ENCODE assay signal across 11 cellular contexts in the genomic region with DNA sequence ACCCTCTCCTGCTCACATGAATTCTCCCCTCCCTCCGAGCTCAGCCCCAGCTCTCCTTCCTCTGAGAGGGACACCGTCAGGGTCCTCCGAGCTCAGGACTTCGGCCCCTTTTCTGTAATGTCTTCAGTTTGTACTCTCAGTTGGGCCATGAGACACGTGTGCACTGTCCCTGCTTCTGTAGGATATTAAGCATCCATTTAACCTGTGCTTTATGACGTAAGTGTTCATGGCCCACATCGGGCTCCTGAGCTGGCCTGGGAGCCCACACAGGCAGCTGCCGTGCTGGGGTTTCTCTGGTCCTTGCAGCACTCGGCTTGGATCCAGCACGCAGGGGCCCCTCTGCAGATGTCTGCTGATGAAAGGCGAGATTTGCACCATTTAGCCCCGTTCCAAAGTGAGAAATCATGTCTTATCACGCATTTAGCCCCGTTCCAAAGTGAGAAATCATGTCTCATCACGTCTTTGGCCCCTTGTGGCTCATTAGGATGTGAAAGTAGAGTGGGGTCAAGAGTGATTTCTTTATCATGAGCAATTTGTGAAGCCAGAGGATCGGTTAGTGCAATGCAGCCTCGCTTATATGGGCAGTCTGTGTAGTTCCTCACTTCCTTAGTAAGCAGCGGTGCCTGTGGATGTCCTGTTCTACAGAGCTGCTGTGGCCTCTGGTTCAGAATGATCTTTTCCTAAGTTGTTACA. TPM values are rescaled to one million over a fixed set of nuclear protein-coding genes. Genes with fewer than 3 reads are reported as not detected.
DNase-seq lines count a peak whose midpoint lies in the region; ATAC-seq, FAIRE-seq and TF ChIP-seq lines count a peak whose summit lies in the region.
"Had no signal": no experiment of that assay in that cellular context is flagged by ENCODE, and none has a peak within 500 bp of the region (broad histone marks: within the 10 kb centered on the region; RNA-seq: fewer than 3 reads in every experiment).

No MANE protein-coding gene starts in this region.

- H3K36me3 ChIP-seq in bronchial epithelial cell (ENCODE audit: control insufficient read depth, insufficient read depth, low read length) = peaks cover 1% of the 10 kb centered on the region
- H3K36me3 ChIP-seq: left ventricle myocardium inferior had no signal

- TF ChIP-seq CTCF in bronchial epithelial cell (IDR thresholded peaks at IDR 0.05; ENCODE audit: insufficient read depth, low read length, severe bottlenecking) = no peak

- DNase-seq in Daoy (ENCODE audit: low read depth) (peak; percentile 82), bronchial epithelial cell (ENCODE audit: low read depth) (peak; percentile 62), activated gamma-delta T cell (lab: John Stamatoyannopoulos, UW) (no peak), C1 segment of cervical spinal cord (lab: John Stamatoyannopoulos, UW) (no peak), NCI-H82 treated with DMSO at 0.1 percent for 48 hours (lab: John Stamatoyannopoulos, UW; ENCODE audit: unreplicated experiment) (no peak)
- no peak for DNase-seq in activated CD4-positive, CD25-positive, alpha-beta regulatory T cell treated with anti-CD3 and anti-CD28 coated beads, Interleukin-2, amount 50 U/mL, for 72 hours
- DNase-seq: foreskin melanocyte, left ventricle myocardium inferior, PC-3 had no signal

- peak; percentile 38 for ATAC-seq in HG02885 (IDR thresholded peaks at IDR 0.05; ENCODE audit: poor library complexity, unreplicated experiment)
- ATAC-seq: PC-3 had no signal

- H3K27me3 ChIP-seq in bronchial epithelial cell (ENCODE audit: control insufficient read depth, insufficient read depth, low read length) = no peaks in the 10 kb centered on the region

- peak; percentile 75 for FAIRE-seq in bronchial epithelial cell (lab: Jason Lieb, UNC)

- peak; percentile 40 for TF ChIP-seq POLR2A in GM19099 (IDR thresholded peaks at IDR 0.05; ENCODE audit: extremely low read depth, insufficient read length, low read depth)

- no peak overlapping the region for H3K4me3 ChIP-seq in bronchial epithelial cell (ENCODE audit: low read depth, low read length)
- H3K4me3 ChIP-seq: left ventricle myocardium inferior had no signal

RNA-seq across cellular contexts. Expression of a gene that starts 25.3 kb away (rescaled TPM):
- 21.0 and 22.9 TPM in 2 replicates for total RNA-seq in Daoy (2014; rRNA removed; shearing (Covaris generic))
- total RNA-seq in bronchial epithelial cell = 33.7 and 42.0 TPM in 2 replicates

Comparison
In these comparisons a context has a peak if more than half of its experiments do, and no peak if none do; other contexts are left out.
1. DNase-seq: peak in Daoy (single experiment) and bronchial epithelial cell (single experiment); none in activated gamma-delta T cell (single experiment), activated CD4-positive, CD25-positive, alpha-beta regulatory T cell treated with anti-CD3 and anti-CD28 coated beads, Interleukin-2, amount 50 U/mL, for 72 hours (single experiment), C1 segment of cervical spinal cord (0 of 14) and NCI-H82 treated with DMSO at 0.1 percent for 48 hours (single experiment).